ENCODE assay signal across 16 cellular contexts in genomic region chr13:54415753-54416366, GRCh38.
DNase-seq lines count a peak whose midpoint lies in the region; ATAC-seq, FAIRE-seq and TF ChIP-seq lines count a peak whose summit lies in the region.
"Had no signal": no experiment of that assay in that cellular context is flagged by ENCODE, and none has a peak within 500 bp of the region (broad histone marks: within the 10 kb centered on the region; RNA-seq: fewer than 3 reads in every experiment).

No MANE protein-coding gene starts in this region.

- H3K4me2 ChIP-seq in H9 (ENCODE audit: insufficient read depth, insufficient read length, low read length): no peak overlapping the region
- H3K4me2 ChIP-seq in H1 (ENCODE audit: insufficient read depth in 1 of 2, low read depth in 2 of 2, low read length in 2 of 2): no peak overlapping the region
- no peak overlapping the region for H3K4me2 ChIP-seq in neural progenitor cell

- H3K4ac ChIP-seq in H9 (ENCODE audit: low read depth, low read length) (no peak overlapping the region), H1 (replicated peaks; ENCODE audit: insufficient read length, low read depth, low read length) (no peak overlapping the region)

- H3K14ac ChIP-seq in H9 (ENCODE audit: insufficient read depth, low read length) (no peak overlapping the region), H1 (ENCODE audit: insufficient read length) (no peak overlapping the region)

- peaks cover 14 to 33% of the 10 kb centered on the region in 2 experiments for H3K4me1 Mint-ChIP-seq in H9
- H3K4me1 Mint-ChIP-seq in neural progenitor cell: peaks cover 3% of the 10 kb centered on the region
- H3K4me1 Mint-ChIP-seq: B cell; CD4-positive, alpha-beta memory T cell had no signal

- H4K5ac ChIP-seq in H9 (ENCODE audit: insufficient read length, low read depth, low read length) (no peak overlapping the region), H1 (ENCODE audit: insufficient read length, low read depth, low read length) (no peak overlapping the region)

- H3K9me3 ChIP-seq in H9 (ENCODE audit: control insufficient read depth, low read depth, low read length) (no peaks in the 10 kb centered on the region), H1 (ENCODE audit: insufficient read depth in 2 of 2, low read depth in 1 of 2, low read length in 1 of 2) (no peaks in the 10 kb centered on the region), neural progenitor cell (ENCODE audit: low read depth) (no peaks in the 10 kb centered on the region), BE2C (no peaks in the 10 kb centered on the region)
- H3K9me3 ChIP-seq: HAP-1 had no signal

- H2BK5ac ChIP-seq in H9 (ENCODE audit: insufficient read length, low read length): no peak overlapping the region
- H2BK5ac ChIP-seq in H1 (ENCODE audit: low read depth, low read length): no peak overlapping the region

- H3K23ac ChIP-seq in H9 (ENCODE audit: insufficient read length, low read depth, low read length) (no peak overlapping the region), H1 (ENCODE audit: insufficient read length) (no peak overlapping the region)

- no peak overlapping the region for H3K9ac ChIP-seq in H9 (ENCODE audit: extremely low read depth, insufficient read length, low read length)
- H3K9ac ChIP-seq in H1 (replicated peaks in 1 of 4; ENCODE audit: extremely low read depth in 1 of 4, low read depth in 3 of 4, low read length in 3 of 4): no peak overlapping the region; a peak in 1 of 7 replicates
- H3K9ac ChIP-seq in neural progenitor cell: no peak overlapping the region

- no peak for TF ChIP-seq EP300 in H1 (IDR thresholded peaks at IDR 0.05; ENCODE audit: borderline replicate concordance in 1 of 2, low read depth in 2 of 2, low read length in 2 of 2)

- H3K18ac ChIP-seq in H9 (ENCODE audit: insufficient read length, low read depth, low read length) (no peak overlapping the region), H1 (ENCODE audit: extremely low read depth, low read length) (no peak overlapping the region)

- H3K4me1 ChIP-seq in H9 (ENCODE audit: insufficient read depth, low read length) (no peaks in the 10 kb centered on the region; the same call in 1 of the 2 replicates), H1 (replicated peaks in 1 of 4; ENCODE audit: control insufficient read depth in 3 of 4, insufficient read depth in 4 of 4, low read length in 3 of 4) (peaks cover 0 to 7% (median under 1%) of the 10 kb centered on the region in 4 experiments; a peak in 3 of 7 replicates), neural progenitor cell (peaks cover 6% of the 10 kb centered on the region), BE2C (no peaks in the 10 kb centered on the region)
- H3K4me1 ChIP-seq: HAP-1 had no signal

- H3K4me3 ChIP-seq in H1 (ENCODE audit: extremely low read depth in 1 of 4, insufficient read depth in 2 of 4, low read depth in 3 of 4, low read length in 4 of 4) (no peak overlapping the region), neural progenitor cell (no peak overlapping the region), BE2C (ENCODE audit: low read depth, low read length) (no peak overlapping the region)
- H3K4me3 ChIP-seq: HAP-1 had no signal

- H2AFZ ChIP-seq in H9 (ENCODE audit: low read length) (no peak overlapping the region), H1 (ENCODE audit: low read length) (no peak overlapping the region), neural progenitor cell (replicated peaks) (no peak overlapping the region)

- H2AK5ac ChIP-seq in H9 (ENCODE audit: insufficient read length, low read length) (no peak overlapping the region), H1 (ENCODE audit: low read depth, low read length) (no peak overlapping the region)

- H3K79me2 ChIP-seq in H9 (ENCODE audit: insufficient read depth, low read length) (no peaks in the 10 kb centered on the region), H1 (ENCODE audit: control insufficient read depth in 1 of 2, insufficient read depth in 2 of 2, low read length in 2 of 2) (no peaks in the 10 kb centered on the region), neural progenitor cell (ENCODE audit: low read depth) (no peaks in the 10 kb centered on the region)

- H3K36me3 ChIP-seq in H1 (ENCODE audit: control insufficient read depth in 2 of 4, insufficient read depth in 4 of 4, low read length in 3 of 4): no peaks in the 10 kb centered on the region; a peak in 1 of 8 replicates
- no peaks in the 10 kb centered on the region for H3K36me3 ChIP-seq in neural progenitor cell
- H3K36me3 ChIP-seq in BE2C: no peaks in the 10 kb centered on the region
- H3K36me3 ChIP-seq: HAP-1 had no signal

- no peaks in the 10 kb centered on the region for H4K20me1 ChIP-seq in H9 (ENCODE audit: control insufficient read depth, insufficient read depth, insufficient read length)
- no peaks in the 10 kb centered on the region for H4K20me1 ChIP-seq in H1 (replicated peaks in 1 of 2; ENCODE audit: control insufficient read depth in 1 of 2, insufficient read depth in 2 of 2, low read length in 2 of 2)
- H4K20me1 ChIP-seq in neural progenitor cell (ENCODE audit: low read depth): no peaks in the 10 kb centered on the region

- peaks cover 4 to 14% (median 5%) of the 10 kb centered on the region in 3 experiments; a peak in 3 of 7 replicates for H3K36me3 Mint-ChIP-seq in H9 (ENCODE audit: insufficient read depth in 1 of 3, low read depth in 3 of 3)
- no peaks in the 10 kb centered on the region for H3K36me3 Mint-ChIP-seq in neural progenitor cell
- H3K36me3 Mint-ChIP-seq: CD4-positive, alpha-beta memory T cell had no signal

- TF ChIP-seq CTCF in H9 (conservative IDR thresholded peaks at IDR 0.05): peak; percentile 34; the same call in 2 of the 3 replicates
- peak in 2 of 3 experiments; percentile 2 to 26; a peak in 2 of 4 replicates for TF ChIP-seq CTCF in H1 (IDR thresholded peaks at IDR 0.05; ENCODE audit: control extremely low read depth in 1 of 3, insufficient read depth in 1 of 3, low read depth in 1 of 3, low read length in 3 of 3)
- peak; percentile 4 for TF ChIP-seq CTCF in neural progenitor cell (IDR thresholded peaks at IDR 0.05)
- TF ChIP-seq CTCF in BE2C (IDR thresholded peaks at IDR 0.05; ENCODE audit: low read depth, low read length): no peak

- DNase-seq in H9: peak; percentile 53
- DNase-seq in H1 (ENCODE audit: low read depth in 1 of 2, low spot score in 2 of 2): no peak
- DNase-seq in iPS-NIHi11 (ENCODE audit: low spot score): peak; percentile 15
- peak; percentile 11 for DNase-seq in neural progenitor cell (ENCODE audit: low spot score)
- DNase-seq in NCI-H1048 (lab: John Stamatoyannopoulos, UW): no peak
- DNase-seq in BE2C: no peak
- DNase-seq: CD4-positive, alpha-beta memory T cell; DMS79 had no signal

- H3K27me3 ChIP-seq in H9 (ENCODE audit: insufficient read depth, low read length): no peaks in the 10 kb centered on the region
- H3K27me3 ChIP-seq in H1 (replicated peaks in 1 of 4; ENCODE audit: control insufficient read depth in 3 of 4, extremely low read depth in 1 of 4, insufficient read depth in 3 of 4, low read length in 3 of 4): peaks cover 0 to 1% (median 0%) of the 10 kb centered on the region in 4 experiments; a peak in 1 of 7 replicates
- H3K27me3 ChIP-seq in neural progenitor cell: no peaks in the 10 kb centered on the region
- no peaks in the 10 kb centered on the region for H3K27me3 ChIP-seq in BE2C

- H3F3A ChIP-seq in neural progenitor cell (ENCODE audit: low read depth): no peaks in the 10 kb centered on the region

- H3K9me3 Mint-ChIP-seq in H9 (peaks cover 11 to 23% of the 10 kb centered on the region in 2 experiments), neural progenitor cell (peaks cover 10% of the 10 kb centered on the region)

- H3K27ac Mint-ChIP-seq in H9: peak overlapping the region in 1 of 3 experiments; percentile 35; a peak in 1 of 7 replicates
- H3K27ac Mint-ChIP-seq in neural progenitor cell: peak overlapping the region; percentile 21
- H3K27ac Mint-ChIP-seq: B cell; CD4-positive, alpha-beta memory T cell had no signal

- H2BK15ac ChIP-seq in H9 (ENCODE audit: low read depth, low read length) (no peak overlapping the region), H1 (ENCODE audit: low read length) (no peak overlapping the region)

- TF ChIP-seq POLR2A in H1 (IDR thresholded peaks at IDR 0.05; ENCODE audit: control extremely low read depth in 1 of 2, low read depth in 2 of 2, low read length in 2 of 2): no peak

- CTCF ChIA-PET in H1 (lab: Charles Lee; ENCODE audit: partially characterized antibody): interaction anchor here (0.8 to 1.4 kb wide), 5 partner anchors 34 to 268 kb away, joined by 3 to 4 read pairs (median 3); no protein-coding TSS in a partner anchor

- no peak overlapping the region for H2BK120ac ChIP-seq in H9 (ENCODE audit: low read depth, low read length, poor library complexity, severe bottlenecking)
- no peak overlapping the region for H2BK120ac ChIP-seq in H1 (replicated peaks; ENCODE audit: low read depth, low read length)

- no CpG with 5 or more reads among the region's 6 CpGs for WGBS in H9 (ENCODE audit: extremely low coverage, insufficient read length, low lambda C conversion rate)
- WGBS in H1 (ENCODE audit: extremely low coverage in 1 of 2, insufficient coverage in 1 of 2, insufficient read length in 1 of 2, insufficient replicate concordance in 2 of 2, low coverage in 1 of 2, low lambda C conversion rate in 2 of 2, missing lambda C conversion rate in 1 of 2), 2 experiments: 91% methylated on average over 6 of the region's 6 CpGs; no CpG with 5 or more reads in 1 of the 2 experiments

- H3T11ph ChIP-seq in H9 (ENCODE audit: low read length): no peak overlapping the region

- no peak overlapping the region for H3K27ac ChIP-seq in H9 (ENCODE audit: insufficient read length, low read depth, low read length)
- no peak overlapping the region for H3K27ac ChIP-seq in H1 (ENCODE audit: low read depth, low read length)
- H3K27ac ChIP-seq in neural progenitor cell: no peak overlapping the region
- H3K27ac ChIP-seq: C4-2B had no signal

- H3K4me3 Mint-ChIP-seq in H9 (no peak overlapping the region), neural progenitor cell (no peak overlapping the region)
- H3K4me3 Mint-ChIP-seq: B cell; CD4-positive, alpha-beta memory T cell had no signal

- H2BK20ac ChIP-seq in H9 (ENCODE audit: low read depth, low read length, poor library complexity, severe bottlenecking) (no peak overlapping the region), H1 (ENCODE audit: low read length) (no peak overlapping the region)

- no peaks in the 10 kb centered on the region for H3K79me1 ChIP-seq in H9 (ENCODE audit: insufficient read depth, low read depth, low read length, poor library complexity, severe bottlenecking)
- no peaks in the 10 kb centered on the region for H3K79me1 ChIP-seq in H1 (ENCODE audit: low read depth, low read length)

- H3K23me2 ChIP-seq in H9 (ENCODE audit: insufficient read length, low read depth, low read length, poor library complexity, severe bottlenecking) (no peaks in the 10 kb centered on the region), H1 (ENCODE audit: low read depth, low read length) (no peaks in the 10 kb centered on the region; the same call in 1 of the 2 replicates)

- no peak for FAIRE-seq in H1 (lab: Jason Lieb, UNC)
- FAIRE-seq: A204.1, HepG2, HTR-8/SVneo had no signal

- H3K56ac ChIP-seq in H9 (ENCODE audit: insufficient read length, low read depth, low read length) (no peak overlapping the region), H1 (replicated peaks; ENCODE audit: insufficient read length, low read depth, low read length) (no peak overlapping the region)

- H3K27me3 Mint-ChIP-seq in H9 (ENCODE audit: low read depth) (no peaks in the 10 kb centered on the region), neural progenitor cell (ENCODE audit: insufficient read depth, low read depth) (no peaks in the 10 kb centered on the region)
- H3K27me3 Mint-ChIP-seq: B cell; CD4-positive, alpha-beta memory T cell had no signal

- TF ChIP-seq RAD21 in H1 (IDR thresholded peaks at IDR 0.05 in 1 of 2, conservative IDR thresholded peaks at IDR 0.05 in 1 of 2; ENCODE audit: low read depth in 2 of 2, low read length in 2 of 2): peak; percentile 32 to 44; a peak in 3 of 4 replicates

- H2BK12ac ChIP-seq in H9 (ENCODE audit: insufficient read length, low read depth, low read length): no peak overlapping the region
- no peak overlapping the region for H2BK12ac ChIP-seq in H1 (ENCODE audit: low read depth, low read length)

- ATAC-seq in HG02840 (IDR thresholded peaks at IDR 0.05; ENCODE audit: low FRiP score, unreplicated experiment) (no peak), GM19351 (IDR thresholded peaks at IDR 0.05; ENCODE audit: unreplicated experiment) (no peak)
- ATAC-seq: HepG2 had no signal

- H4K91ac ChIP-seq in H9 (ENCODE audit: insufficient read length, low read depth, low read length): no peak overlapping the region
- H4K91ac ChIP-seq in H1 (replicated peaks; ENCODE audit: insufficient read length, low read length): peak overlapping the region; percentile 48

- POLR2A ChIA-PET in H1 (lab: Charles Lee; ENCODE audit: partially characterized antibody): no interaction called here

- H4K8ac ChIP-seq in H9 (replicated peaks; ENCODE audit: insufficient read length, low read depth, low read length): no peak overlapping the region
- H4K8ac ChIP-seq in H1 (ENCODE audit: extremely low read depth, insufficient read depth, low read length): no peak overlapping the region; the same call in 1 of the 2 replicates

Comparison
In these comparisons a context has a peak if more than half of its experiments do, and no peak if none do; other contexts are left out.
1. DNase-seq: peak in H9 (single experiment), iPS-NIHi11 (single experiment) and neural progenitor cell (single experiment); none in H1 (0 of 2), NCI-H1048 (single experiment) and BE2C (single experiment).